Comparison of ENCODE assay signal across 9 cellular contexts in the genomic region with DNA sequence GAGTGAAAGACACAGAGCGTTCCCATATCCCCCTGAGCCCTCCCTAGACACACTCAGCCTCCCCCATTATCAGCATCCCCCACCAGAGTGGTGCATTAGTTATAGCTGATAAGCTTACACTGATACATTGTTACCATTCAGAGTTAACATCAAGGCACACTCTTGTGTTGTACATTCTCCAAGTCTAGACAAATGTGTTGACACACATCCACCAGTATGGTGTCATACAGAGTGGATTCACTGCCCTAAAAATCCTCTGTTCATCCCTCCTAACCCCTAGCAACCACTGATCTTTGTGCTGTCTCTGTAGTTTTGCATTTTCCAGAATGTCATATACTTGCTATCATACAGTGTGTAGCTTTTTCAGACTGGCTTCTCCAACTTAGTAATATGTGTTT.
DNase-seq lines count a peak whose midpoint lies in the region; ATAC-seq and TF ChIP-seq lines count a peak whose summit lies in the region.
"Had no signal": no experiment of that assay in that cellular context is flagged by ENCODE, and none has a peak within 500 bp of the region (broad histone marks: within the 10 kb centered on the region; RNA-seq: fewer than 3 reads in every experiment).

No MANE protein-coding gene starts in this region.

- H3K27me3 Mint-ChIP-seq in activated naive CD4-positive, alpha-beta T cell treated with anti-CD3 and anti-CD28 coated beads, Interleukin-2, amount 10 ng/mL, durations not matched to agents 7 days and 5 days = no peaks in the 10 kb centered on the region

- TF ChIP-seq POLR2A in uterus (IDR thresholded peaks at IDR 0.05) = no peak

- H3K4me1 ChIP-seq in mucosa of descending colon (ENCODE audit: low read depth) (no peaks in the 10 kb centered on the region), uterus (no peaks in the 10 kb centered on the region)
- H3K4me1 ChIP-seq: BLaER1 treated with 17β-estradiol and CSF1 and Interleukin-3, amounts not matched to agents 10 nM and 100 nM had no signal

- in situ Hi-C loops in brain microvascular endothelial cell (cut with HindIII; ENCODE audit: low pct_ligation_motif_present, low sequenced_read_pairs) = no loop called here

- DNase-seq in activated naive CD4-positive, alpha-beta T cell treated with anti-CD3 and anti-CD28 coated beads, Interleukin-2, amount 10 ng/mL, durations not matched to agents 7 days and 5 days = no peak
- DNase-seq in activated naive CD4-positive, alpha-beta T cell (lab: John Stamatoyannopoulos, UW) = no peak
- DNase-seq in brain microvascular endothelial cell = no peak
- no peak for DNase-seq in mucosa of descending colon
- DNase-seq in uterus = no peak
- DNase-seq in inferior parietal cortex (ENCODE audit: extremely low spot score) = no peak

- H3K27ac ChIP-seq in brain microvascular endothelial cell = peak overlapping the region; percentile 79
- peak overlapping the region; percentile 71 to 80 for H3K27ac ChIP-seq in uterus
- H3K27ac ChIP-seq: BLaER1 treated with 17β-estradiol and CSF1 and Interleukin-3, amounts not matched to agents 10 nM and 100 nM had no signal

- peaks cover 17% of the 10 kb centered on the region for H3K4me1 Mint-ChIP-seq in activated naive CD4-positive, alpha-beta T cell treated with anti-CD3 and anti-CD28 coated beads, Interleukin-2, amount 10 ng/mL, durations not matched to agents 7 days and 5 days

- H3K36me3 ChIP-seq in brain microvascular endothelial cell (replicated peaks) (peaks cover 15% of the 10 kb centered on the region), mucosa of descending colon (ENCODE audit: low read depth) (no peaks in the 10 kb centered on the region), uterus (no peaks in the 10 kb centered on the region)
- H3K36me3 ChIP-seq: BLaER1 treated with 17β-estradiol and CSF1 and Interleukin-3, amounts not matched to agents 10 nM and 100 nM had no signal

- H3K36me3 Mint-ChIP-seq in activated naive CD4-positive, alpha-beta T cell treated with anti-CD3 and anti-CD28 coated beads, Interleukin-2, amount 10 ng/mL, durations not matched to agents 7 days and 5 days = peaks cover 2% of the 10 kb centered on the region

- no peak for TF ChIP-seq CTCF in brain microvascular endothelial cell (IDR thresholded peaks at IDR 0.05; ENCODE audit: low read depth, low read length, missing control alignments)
- no peak for TF ChIP-seq CTCF in mucosa of descending colon (IDR thresholded peaks at IDR 0.05)
- TF ChIP-seq CTCF in uterus (IDR thresholded peaks at IDR 0.05) = no peak

- H3K4me3 ChIP-seq in brain microvascular endothelial cell (ENCODE audit: low read depth, low read length) (no peak overlapping the region), mucosa of descending colon (no peak overlapping the region), uterus (no peak overlapping the region)
- H3K4me3 ChIP-seq: BLaER1 treated with 17β-estradiol and CSF1 and Interleukin-3, amounts not matched to agents 10 nM and 100 nM had no signal

- H3K9me3 ChIP-seq in mucosa of descending colon (no peaks in the 10 kb centered on the region), uterus (no peaks in the 10 kb centered on the region)

- intact Hi-C loops in mucosa of descending colon (cut with DNase I, micrococcal nuclease) = no loop called here
- intact Hi-C loops in uterus (cut with DNase I; ENCODE audit: low total_unique reads) = no loop called here

- ATAC-seq in mucosa of descending colon = peak; percentile 18
- ATAC-seq in GM21367 (IDR thresholded peaks at IDR 0.05; ENCODE audit: unreplicated experiment) = no peak
- no peak for ATAC-seq in GM21737 (IDR thresholded peaks at IDR 0.05; ENCODE audit: unreplicated experiment)

- H3K27ac Mint-ChIP-seq in activated naive CD4-positive, alpha-beta T cell treated with anti-CD3 and anti-CD28 coated beads, Interleukin-2, amount 10 ng/mL, durations not matched to agents 7 days and 5 days = peak overlapping the region; percentile 88

- H3K4me3 Mint-ChIP-seq in activated naive CD4-positive, alpha-beta T cell treated with anti-CD3 and anti-CD28 coated beads, Interleukin-2, amount 10 ng/mL, durations not matched to agents 7 days and 5 days = no peak overlapping the region

- no peaks in the 10 kb centered on the region for H3K9me3 Mint-ChIP-seq in activated naive CD4-positive, alpha-beta T cell treated with anti-CD3 and anti-CD28 coated beads, Interleukin-2, amount 10 ng/mL, durations not matched to agents 7 days and 5 days

- CTCF ChIA-PET in activated naive CD4-positive, alpha-beta T cell treated with anti-CD3 and anti-CD28 coated beads, Interleukin-2, amount 10 ng/mL, durations not matched to agents 7 days and 5 days (lab: Charles Lee) = no interaction called here

- H3K27me3 ChIP-seq in brain microvascular endothelial cell (replicated peaks) (no peaks in the 10 kb centered on the region), uterus (no peaks in the 10 kb centered on the region)
- H3K27me3 ChIP-seq: BLaER1 treated with 17β-estradiol and CSF1 and Interleukin-3, amounts not matched to agents 10 nM and 100 nM had no signal
